12 cellular contexts compared by ENCODE assay signal in the genomic region with DNA sequence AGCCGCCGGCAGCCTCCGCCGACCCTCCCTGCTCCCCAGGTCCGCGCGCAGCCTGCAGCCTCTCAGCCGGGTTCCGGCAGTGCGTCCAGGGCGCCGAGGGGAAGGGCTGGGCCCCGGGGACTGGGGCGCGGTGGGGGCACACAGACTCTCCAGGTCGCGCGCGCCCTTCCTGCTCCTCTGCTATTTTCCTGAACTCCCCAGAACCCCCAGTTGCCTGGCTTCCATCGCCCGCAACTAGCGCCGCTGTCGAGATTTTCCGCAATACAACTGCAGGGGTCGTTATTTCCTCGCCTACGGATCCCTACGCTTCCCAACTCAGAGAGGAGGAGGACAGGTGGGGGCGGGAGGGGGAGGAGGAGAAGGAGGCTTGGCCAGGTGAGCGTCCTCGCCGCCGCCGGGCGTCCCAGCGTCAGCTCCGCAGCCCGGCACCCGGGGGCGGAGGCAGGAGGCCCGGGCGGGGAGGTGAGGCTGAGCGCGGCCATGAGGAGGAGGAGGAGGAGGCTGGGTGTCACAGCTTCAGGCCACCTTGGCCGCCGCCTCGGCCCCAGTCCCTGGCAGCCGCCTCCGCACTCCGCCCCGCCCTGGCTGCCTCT. TPM values are rescaled to one million over a fixed set of nuclear protein-coding genes. Genes with fewer than 3 reads are reported as not detected.
DNase-seq lines count a peak whose midpoint lies in the region; ATAC-seq and TF ChIP-seq lines count a peak whose summit lies in the region.
"Had no signal": no experiment of that assay in that cellular context is flagged by ENCODE, and none has a peak within 500 bp of the region (broad histone marks: within the 10 kb centered on the region; RNA-seq: fewer than 3 reads in every experiment).

CA10 (minus strand) TSS at position 265 of the 593 bp plus-strand sequence.

- no peak within 1 kb of the TSS for H3K4me3 ChIP-seq in brain microvascular endothelial cell (ENCODE audit: low read depth, low read length)
- H3K4me3 ChIP-seq: SJSA1, skin epidermis had no signal

- H3K27ac ChIP-seq in brain microvascular endothelial cell = no peak within 1 kb of the TSS
- H3K27ac ChIP-seq: SJSA1, skin epidermis had no signal

- intact Hi-C loops in cardiac septum (cut with DNase I) = no loop called here

- peaks cover 23% of the 10 kb centered on the region for H3K27me3 ChIP-seq in brain microvascular endothelial cell (replicated peaks)

- ATAC-seq in GM19395 (IDR thresholded peaks at IDR 0.05; ENCODE audit: unreplicated experiment) = no peak
- ATAC-seq: stimulated activated naive CD8-positive, alpha-beta T cell treated with anti-CD3 and anti-CD28 coated beads, Interleukin-15, Interleukin-2, amounts not matched to agents 100 U/mL and 50 U/mL, for 24 hours had no signal

- TF ChIP-seq CTCF in nephron (IDR thresholded peaks at IDR 0.05; ENCODE audit: unreplicated experiment in 3 of 3) = peak in 2 of 3 experiments; percentile 19 to 21
- TF ChIP-seq CTCF in brain microvascular endothelial cell (IDR thresholded peaks at IDR 0.05; ENCODE audit: low read depth, low read length, missing control alignments) = no peak

- in situ Hi-C loops in brain microvascular endothelial cell (cut with HindIII; ENCODE audit: low pct_ligation_motif_present, low sequenced_read_pairs) = no loop called here

- H3K9me3 Mint-ChIP-seq in nephron = peaks cover 7% of the 10 kb centered on the region

- H3K27ac Mint-ChIP-seq in nephron = peak within 1 kb of the TSS in 2 of 3 experiments; percentile 77 to 83

- H3K4me3 Mint-ChIP-seq in nephron = peak within 1 kb of the TSS; percentile 88 to 93 (median 90)

- no peaks in the 10 kb centered on the region for H3K36me3 ChIP-seq in brain microvascular endothelial cell (replicated peaks)
- H3K36me3 ChIP-seq: SJSA1 had no signal

- peaks cover 31% of the 10 kb centered on the region for H3K4me1 Mint-ChIP-seq in nephron

- H3K36me3 Mint-ChIP-seq in nephron (ENCODE audit: low read depth) = peaks cover 5% of the 10 kb centered on the region

- DNase-seq in DMS53 treated with DMSO at 0.1 percent for 48 hours (lab: John Stamatoyannopoulos, UW; ENCODE audit: unreplicated experiment) (peak; percentile 63), NCI-H1694 (lab: John Stamatoyannopoulos, UW) (peak; percentile 57), ecto neural progenitor cell (ENCODE audit: low spot score) (peak; percentile 74), brain microvascular endothelial cell (no peak), HT-29 (ENCODE audit: low spot score) (no peak), cardiac septum (ENCODE audit: low spot score) (no peak)
- DNase-seq: cortex of kidney had no signal

- peaks cover 85% of the 10 kb centered on the region for H3K27me3 Mint-ChIP-seq in nephron (ENCODE audit: low read depth)

RNA-seq across cellular contexts. Expression of gene CA10, which starts in this region (rescaled TPM):
- not detected in 2 replicates for total RNA-seq in HT-29 (2014; rRNA removed; shearing (Covaris generic))
- not detected for total RNA-seq in cardiac septum
- total RNA-seq: SJSA1 had no signal

Comparison
In these comparisons a context has a peak if more than half of its experiments do, and no peak if none do; other contexts are left out.
1. DNase-seq: peak in DMS53 treated with DMSO at 0.1 percent for 48 hours (single experiment), NCI-H1694 (single experiment) and ecto neural progenitor cell (single experiment); none in brain microvascular endothelial cell (single experiment), HT-29 (single experiment) and cardiac septum (single experiment).